8 cellular contexts compared by ENCODE assay signal in genomic region chr3:51384730-51385473, GRCh38. TPM values are rescaled to one million over a fixed set of nuclear protein-coding genes. Genes with fewer than 3 reads are reported as not detected.
DNase-seq lines count a peak whose midpoint lies in the region; ATAC-seq, FAIRE-seq and TF ChIP-seq lines count a peak whose summit lies in the region.

MANF (plus strand) TSS chr3:51385291; CDS start chr3:51385343, 52 bp downstream.

- peaks cover 38% of the 10 kb centered on the region for H3K36me3 ChIP-seq in OCI-LY3 (replicated peaks; ENCODE audit: low read depth, low read length)

- H3K4me2 ChIP-seq in OCI-LY3 (ENCODE audit: low read length): peak within 1 kb of the TSS; percentile 84

- no peak for FAIRE-seq in D721Med (lab: Jason Lieb, UNC)
- FAIRE-seq in endometrium (lab: Jason Lieb, UNC): peak; percentile 93

- H3K9me3 Mint-ChIP-seq in mesothelial cell of epicardium: no peaks in the 10 kb centered on the region

- no peak for TF ChIP-seq CTCF in D721Med (IDR thresholded peaks at IDR 0.05; ENCODE audit: insufficient read depth, missing control alignments)
- TF ChIP-seq CTCF in OCI-LY3 (IDR thresholded peaks at IDR 0.05; ENCODE audit: low read depth, low read length): no peak
- TF ChIP-seq CTCF in mesothelial cell of epicardium (IDR thresholded peaks at IDR 0.05; ENCODE audit: unreplicated experiment): no peak

- H3K4me1 ChIP-seq in OCI-LY3 (ENCODE audit: low read length): peaks cover 31% of the 10 kb centered on the region

- H3K27me3 ChIP-seq in OCI-LY3 (ENCODE audit: low read depth, low read length): no peaks in the 10 kb centered on the region

- peak within 1 kb of the TSS; percentile 98 for H3K9ac ChIP-seq in OCI-LY3 (ENCODE audit: low read length)

- peak within 1 kb of the TSS; percentile 73 for H3K27ac ChIP-seq in OCI-LY3 (ENCODE audit: low read length)

- H3K79me2 ChIP-seq in OCI-LY3 (ENCODE audit: low read length): peaks cover 58% of the 10 kb centered on the region

- peak within 1 kb of the TSS; percentile 100 for H3K27ac Mint-ChIP-seq in mesothelial cell of epicardium

- peaks cover 15% of the 10 kb centered on the region for H4K20me1 ChIP-seq in OCI-LY3 (ENCODE audit: insufficient read depth, low read length)

- no peaks in the 10 kb centered on the region for H3K27me3 Mint-ChIP-seq in mesothelial cell of epicardium (ENCODE audit: low read depth)

- peaks cover 2% of the 10 kb centered on the region for H3K36me3 Mint-ChIP-seq in mesothelial cell of epicardium

- no peaks in the 10 kb centered on the region for H3K9me3 ChIP-seq in OCI-LY3 (ENCODE audit: insufficient read depth, low read length)

- H3K4me3 ChIP-seq in OCI-LY3 (ENCODE audit: low read length): peak within 1 kb of the TSS; percentile 84

- DNase-seq in D721Med (ENCODE audit: insufficient read length, low spot score) (peak; percentile 100), HuH-7 (ENCODE audit: low spot score) (peak; percentile 100), mesothelial cell of epicardium (ENCODE audit: low spot score in 2 of 2, unreplicated experiment in 2 of 2) (peak; percentile 94 to 97)
- DNase-seq in activated CD8-positive, alpha-beta memory T cell treated with anti-CD3 and anti-CD28 coated beads, Interleukin-2, amount 50 U/mL, for 48 hours: peak; percentile 96
- DNase-seq in stimulated activated CD8-positive, alpha-beta memory T cell treated with anti-CD3 and anti-CD28 coated beads, Interleukin-15, amount 100 ng/mL, for 48 hours (ENCODE audit: low read depth in 2 of 2): peak; percentile 97 to 98

- H2AFZ ChIP-seq in OCI-LY3 (ENCODE audit: low read depth, low read length): peak within 1 kb of the TSS; percentile 48; the same call in 1 of the 2 replicates

- peak; percentile 90 for ATAC-seq in GM21515 (IDR thresholded peaks at IDR 0.05; ENCODE audit: unreplicated experiment)

- H3K4me3 Mint-ChIP-seq in mesothelial cell of epicardium: peak within 1 kb of the TSS; percentile 97

- peaks cover 48% of the 10 kb centered on the region for H3K4me1 Mint-ChIP-seq in mesothelial cell of epicardium

RNA-seq across cellular contexts. Expression of gene MANF, which starts in this region (rescaled TPM):
- total RNA-seq in mesothelial cell of epicardium: 99.7 to 112 TPM (median 100 TPM) in 3 replicates

Comparison
In these comparisons a context has a peak if more than half of its experiments do, and no peak if none do; other contexts are left out.
1. Peak in every context shown above with its lines: DNase-seq, ATAC-seq, H3K4me3 ChIP-seq and H3K27ac ChIP-seq.